ENCODE assay signal across 9 cellular contexts in genomic region chr19:13838071-13838942, GRCh38. TPM values are rescaled to one million over a fixed set of nuclear protein-coding genes. Genes with fewer than 3 reads are reported as not detected.
DNase-seq lines count a peak whose midpoint lies in the region; ATAC-seq, FAIRE-seq and TF ChIP-seq lines count a peak whose summit lies in the region.
"Had no signal": no experiment of that assay in that cellular context is flagged by ENCODE, and none has a peak within 500 bp of the region (broad histone marks: within the 10 kb centered on the region; RNA-seq: fewer than 3 reads in every experiment).

No MANE protein-coding gene starts in this region.

- CTCF ChIA-PET in activated CD4-positive, alpha-beta memory T cell treated with anti-CD3 and anti-CD28 coated beads, Interleukin-2, amount 10 ng/mL, durations not matched to agents 7 days and 5 days (lab: Charles Lee) = interaction anchor here (0.6 to 3.9 kb wide), 5 partner anchors 9 to 871 kb away, joined by 3 to 19 read pairs (median 3); no protein-coding TSS in a partner anchor

- H3K27ac ChIP-seq in small intestine (ENCODE audit: low read depth in 1 of 2, low read length in 1 of 2) = peak overlapping the region; percentile 88 to 98

- peak; percentile 29 for DNase-seq in H7
- DNase-seq in activated CD4-positive, alpha-beta memory T cell treated with anti-CD3 and anti-CD28 coated beads, Interleukin-2, amount 10 ng/mL, durations not matched to agents 7 days and 5 days = no peak
- DNase-seq in fibroblast of villous mesenchyme (ENCODE audit: low read depth) = no peak
- DNase-seq in small intestine = no peak
- no peak for DNase-seq in iPS-NIHi11 (ENCODE audit: low spot score)
- no peak for DNase-seq in stimulated activated CD4-positive, alpha-beta T cell treated with anti-CD3 and anti-CD28 coated beads, Interleukin-4, amount 100 ng/mL, for 24 hours
- no peak for DNase-seq in progenitor cell of endocrine pancreas (ENCODE audit: low spot score, unreplicated experiment)

- no peaks in the 10 kb centered on the region for H3K27me3 Mint-ChIP-seq in activated CD4-positive, alpha-beta memory T cell treated with anti-CD3 and anti-CD28 coated beads, Interleukin-2, amount 10 ng/mL, durations not matched to agents 7 days and 5 days
- H3K27me3 Mint-ChIP-seq in progenitor cell of endocrine pancreas = no peaks in the 10 kb centered on the region

- no peaks in the 10 kb centered on the region for H3K9me3 Mint-ChIP-seq in activated CD4-positive, alpha-beta memory T cell treated with anti-CD3 and anti-CD28 coated beads, Interleukin-2, amount 10 ng/mL, durations not matched to agents 7 days and 5 days
- no peaks in the 10 kb centered on the region for H3K9me3 Mint-ChIP-seq in progenitor cell of endocrine pancreas (ENCODE audit: low read depth)

- 68 to 88% (median 76%) methylated on average over 13 of the region's 13 CpGs for WGBS in small intestine, 3 donors

- H3K27ac Mint-ChIP-seq in activated CD4-positive, alpha-beta memory T cell treated with anti-CD3 and anti-CD28 coated beads, Interleukin-2, amount 10 ng/mL, durations not matched to agents 7 days and 5 days = peak overlapping the region; percentile 87
- H3K27ac Mint-ChIP-seq in progenitor cell of endocrine pancreas = no peak overlapping the region

- H3K36me3 Mint-ChIP-seq in activated CD4-positive, alpha-beta memory T cell treated with anti-CD3 and anti-CD28 coated beads, Interleukin-2, amount 10 ng/mL, durations not matched to agents 7 days and 5 days (ENCODE audit: low read depth) = peaks cover 64% of the 10 kb centered on the region
- no peaks in the 10 kb centered on the region for H3K36me3 Mint-ChIP-seq in progenitor cell of endocrine pancreas (ENCODE audit: insufficient read depth)

- H3K4me3 Mint-ChIP-seq in activated CD4-positive, alpha-beta memory T cell treated with anti-CD3 and anti-CD28 coated beads, Interleukin-2, amount 10 ng/mL, durations not matched to agents 7 days and 5 days = peak overlapping the region; percentile 98
- H3K4me3 Mint-ChIP-seq in progenitor cell of endocrine pancreas (ENCODE audit: low read depth) = no peak overlapping the region

- POLR2A ChIA-PET in activated CD4-positive, alpha-beta memory T cell treated with anti-CD3 and anti-CD28 coated beads, Interleukin-2, amount 10 ng/mL, durations not matched to agents 7 days and 5 days (lab: Charles Lee) = interaction anchor here (1.1 to 4.8 kb wide), 16 partner anchors 9 to 671 kb away, joined by 3 to 73 read pairs (median 13); partner anchors contain the start of genes C19orf53 and ZSWIM4

- peaks cover 8% of the 10 kb centered on the region in 2 donors for H3K4me1 ChIP-seq in small intestine (ENCODE audit: control insufficient read depth in 2 of 2, insufficient read depth in 1 of 2, low read depth in 1 of 2, low read length in 1 of 2)

- peaks cover 51% of the 10 kb centered on the region for H3K4me1 Mint-ChIP-seq in activated CD4-positive, alpha-beta memory T cell treated with anti-CD3 and anti-CD28 coated beads, Interleukin-2, amount 10 ng/mL, durations not matched to agents 7 days and 5 days
- H3K4me1 Mint-ChIP-seq in progenitor cell of endocrine pancreas (ENCODE audit: low read depth) = peaks cover 15% of the 10 kb centered on the region

- no peaks in the 10 kb centered on the region for H3K9me3 ChIP-seq in small intestine (ENCODE audit: control insufficient read depth, low read depth)

- no peak overlapping the region for H3K4me3 ChIP-seq in H7 (ENCODE audit: insufficient read depth, low read depth, low read length)
- H3K4me3 ChIP-seq in fibroblast of villous mesenchyme (ENCODE audit: low read depth, low read length) = peak overlapping the region; percentile 91
- no peak overlapping the region for H3K4me3 ChIP-seq in small intestine (ENCODE audit: low read depth in 1 of 2, low read length in 2 of 2)

- ATAC-seq in GM21390 (IDR thresholded peaks at IDR 0.05; ENCODE audit: unreplicated experiment) = no peak

- H3K27me3 ChIP-seq in H7 (ENCODE audit: control insufficient read depth, insufficient read depth, low read length) (no peaks in the 10 kb centered on the region), small intestine (ENCODE audit: control insufficient read depth in 2 of 2, insufficient read depth in 2 of 2, low read length in 2 of 2) (no peaks in the 10 kb centered on the region)

- no peaks in the 10 kb centered on the region for H3K36me3 ChIP-seq in H7 (replicated peaks; ENCODE audit: control insufficient read depth, insufficient read depth, low read length)
- H3K36me3 ChIP-seq in small intestine (ENCODE audit: control insufficient read depth in 2 of 2, insufficient read depth in 2 of 2, low read length in 2 of 2) = no peaks in the 10 kb centered on the region

- no peak for FAIRE-seq in small intestine (lab: Jason Lieb, UNC)

- TF ChIP-seq CTCF in fibroblast of villous mesenchyme (IDR thresholded peaks at IDR 0.05; ENCODE audit: insufficient read depth, low read depth, low read length) (no peak), progenitor cell of endocrine pancreas (IDR thresholded peaks at IDR 0.05; ENCODE audit: unreplicated experiment) (no peak)

RNA-seq across cellular contexts. Expression of gene NANOS3, which starts 38.6 kb away (rescaled TPM):
- total RNA-seq in H7 (2014; rRNA removed; shearing (Covaris generic)) = not detected in 2 replicates
- under 1 TPM; 0.65 to 0.95 TPM for total RNA-seq in activated CD4-positive, alpha-beta memory T cell treated with anti-CD3 and anti-CD28 coated beads, Interleukin-2, amount 10 ng/mL, durations not matched to agents 7 days and 5 days
- total RNA-seq in fibroblast of villous mesenchyme (0.64 TPM in 1 of 2 replicates, not detected in the other), progenitor cell of endocrine pancreas (9.5 and 10.5 TPM in 2 replicates)
- polyA plus RNA-seq in small intestine = under 1 TPM in 1 of 3 donors, not detected in 2; 0.45 TPM
- total RNA-seq: myocyte had no signal

RNA-seq across cellular contexts. Expression of gene ZSWIM4, which starts 43.1 kb away (rescaled TPM):
- 18.3 and 21.5 TPM in 2 replicates for total RNA-seq in H7 (2014; rRNA removed; shearing (Covaris generic))
- total RNA-seq in activated CD4-positive, alpha-beta memory T cell treated with anti-CD3 and anti-CD28 coated beads, Interleukin-2, amount 10 ng/mL, durations not matched to agents 7 days and 5 days = 10 to 100 TPM; 10.1 to 10.4 TPM
- total RNA-seq in fibroblast of villous mesenchyme = 12.1 and 13.2 TPM in 2 replicates
- polyA plus RNA-seq in small intestine = 1 to 10 TPM in 2 of 3 donors, under 1 TPM in 1; 0.45 to 2.3 (median 1.4) TPM
- total RNA-seq in progenitor cell of endocrine pancreas = 30.9 and 34.6 TPM in 2 replicates
